ENCODE assay signal across 8 cellular contexts in genomic region chr5:72314571-72315172, GRCh38. TPM values are rescaled to one million over a fixed set of nuclear protein-coding genes. Genes with fewer than 3 reads are reported as not detected.
DNase-seq lines count a peak whose midpoint lies in the region; ATAC-seq and TF ChIP-seq lines count a peak whose summit lies in the region.

No MANE protein-coding gene starts in this region.

- peak; percentile 10 for DNase-seq in GM03348 (ENCODE audit: low spot score)
- peak; percentile 86 for DNase-seq in astrocyte of the cerebellum (ENCODE audit: low read depth)
- DNase-seq in NCI-H1048 (lab: John Stamatoyannopoulos, UW) = no peak

- no peak overlapping the region for H2AFZ ChIP-seq in Loucy (ENCODE audit: low read length)

- H3K9me2 ChIP-seq in Loucy (replicated peaks; ENCODE audit: low read depth, low read length) = no peaks in the 10 kb centered on the region

- H3K4me3 ChIP-seq in Loucy (ENCODE audit: low read length, poor library complexity, severe bottlenecking) (peak overlapping the region; percentile 42), astrocyte of the cerebellum (ENCODE audit: low read depth, low read length) (no peak overlapping the region), liver (ENCODE audit: low read depth in 1 of 3, low read length in 3 of 3) (no peak overlapping the region)

- TF ChIP-seq CTCF in Loucy (conservative IDR thresholded peaks at IDR 0.05; ENCODE audit: low read length) (peak; percentile 48), astrocyte of the cerebellum (IDR thresholded peaks at IDR 0.05; ENCODE audit: low read depth, low read length, missing control alignments) (peak; percentile 44), liver (IDR thresholded peaks at IDR 0.05; ENCODE audit: low read depth, low read length, missing input control) (peak; percentile 14)

- peaks cover 37% of the 10 kb centered on the region for H3K79me2 ChIP-seq in Loucy (ENCODE audit: insufficient read depth, low read length)

- H3K9me3 ChIP-seq in Loucy (ENCODE audit: insufficient read depth, low read depth, low read length) (no peaks in the 10 kb centered on the region), liver (ENCODE audit: control insufficient read depth in 4 of 4, low read length in 3 of 4) (no peaks in the 10 kb centered on the region)

- H3K36me3 ChIP-seq in Loucy (ENCODE audit: insufficient read depth, low read length) = peaks cover 14% of the 10 kb centered on the region; the same call in 1 of the 2 replicates
- peaks cover 3 to 23% (median 11%) of the 10 kb centered on the region in 4 donors for H3K36me3 ChIP-seq in liver (ENCODE audit: control insufficient read depth in 4 of 4, insufficient read depth in 3 of 4, low read depth in 1 of 4, low read length in 3 of 4)

- no peak for ATAC-seq in HG02840 (IDR thresholded peaks at IDR 0.05; ENCODE audit: low FRiP score, unreplicated experiment)
- no peak for ATAC-seq in GM21825 (IDR thresholded peaks at IDR 0.05; ENCODE audit: unreplicated experiment)
- ATAC-seq in GM21717 (IDR thresholded peaks at IDR 0.05; ENCODE audit: unreplicated experiment) = no peak

- H3K27me3 ChIP-seq in Loucy (ENCODE audit: insufficient read depth, low read length, poor library complexity, severe bottlenecking) (no peaks in the 10 kb centered on the region), liver (ENCODE audit: control insufficient read depth in 4 of 4, insufficient read depth in 4 of 4, low read length in 3 of 4) (no peaks in the 10 kb centered on the region)

- H3K4me1 ChIP-seq in Loucy (ENCODE audit: insufficient read depth, low read length, poor library complexity, severe bottlenecking) (peaks cover 22% of the 10 kb centered on the region), liver (ENCODE audit: control insufficient read depth in 4 of 4, insufficient read depth in 4 of 4, low read length in 3 of 4) (peaks cover 0 to 15% (median 4%) of the 10 kb centered on the region in 4 donors)

- in situ Hi-C loops in astrocyte of the cerebellum (cut with HindIII; ENCODE audit: low sequenced_read_pairs) = no loop called here

- H4K20me1 ChIP-seq in Loucy (ENCODE audit: insufficient read depth, low read length, poor library complexity, severe bottlenecking) = peaks cover 7% of the 10 kb centered on the region

- 73% methylated on average over 3 of the region's 3 CpGs for WGBS in liver

- no peak overlapping the region for H3K27ac ChIP-seq in liver (ENCODE audit: low read depth in 1 of 2, low read length in 2 of 2)

- peak overlapping the region; percentile 10 for H3K9ac ChIP-seq in Loucy (ENCODE audit: low read depth, low read length, poor library complexity, severe bottlenecking)
- H3K9ac ChIP-seq in liver (ENCODE audit: low read depth in 1 of 2, low read length in 2 of 2) = no peak overlapping the region

- TF ChIP-seq RAD21 in liver (IDR thresholded peaks at IDR 0.05) = peak in 1 of 2 donors; percentile 32

- H3F3A ChIP-seq in Loucy (ENCODE audit: low read depth) = no peaks in the 10 kb centered on the region

- peak overlapping the region; percentile 57 for H3K4me2 ChIP-seq in Loucy (ENCODE audit: low read depth, low read length, poor library complexity, severe bottlenecking)

TF ChIP-seq in liver, 16 proteins besides CTCF, POLR2A, EP300 and RAD21:
- TF ChIP-seq FOXA2 (IDR thresholded peaks at IDR 0.05) = no peak
- no peak for TF ChIP-seq EGR1 (IDR thresholded peaks at IDR 0.05; ENCODE audit: low read depth in 2 of 2)
- no peak for TF ChIP-seq SP1 (IDR thresholded peaks at IDR 0.05)
- TF ChIP-seq, protein P1, sequence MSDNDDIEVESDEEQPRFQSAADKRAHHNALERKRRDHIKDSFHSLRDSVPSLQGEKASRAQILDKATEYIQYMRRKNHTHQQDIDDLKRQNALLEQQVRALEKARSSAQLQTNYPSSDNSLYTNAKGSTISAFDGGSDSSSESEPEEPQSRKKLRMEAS (IDR thresholded peaks at IDR 0.05) = no peak
- TF ChIP-seq TAF1 (conservative IDR thresholded peaks at IDR 0.05) = no peak
- no peak for TF ChIP-seq YY1 (IDR thresholded peaks at IDR 0.05)
- no peak for TF ChIP-seq REST (IDR thresholded peaks at IDR 0.05)

RNA-seq across cellular contexts. Expression of gene MRPS27, which starts 5.4 kb away (rescaled TPM):
- total RNA-seq in liver = 10 to 100 TPM; 38.3 to 38.7 TPM
- polyA plus RNA-seq in liver = 10 to 100 TPM; 17.6 to 31.5 TPM

RNA-seq across cellular contexts. Expression of gene PTCD2, which starts 5.5 kb away (rescaled TPM):
- total RNA-seq in liver = 1 to 10 TPM; 5.5 to 5.9 TPM
- polyA plus RNA-seq in liver = 1 to 10 TPM; 4.4 to 4.9 TPM
